ENCODE assay signal across 27 cellular contexts in genomic region chr6:23415819-23416427, GRCh38.
"Had no signal": no experiment of that assay in that cellular context is flagged by ENCODE, and none has a peak within 500 bp of the region (broad histone marks: within the 10 kb centered on the region; RNA-seq: fewer than 3 reads in every experiment).

No MANE protein-coding gene starts in this region.

- ATAC-seq: left lung; natural killer cell treated with Interleukin-12 subunit alpha and Interleukin-12 subunit beta and Interleukin-15 and Interleukin-18, amount 100 ng/mL, for 72 hours; sciatic nerve; stimulated activated effector memory CD8-positive, alpha-beta T cell treated with anti-CD3 and anti-CD28 coated beads, Interleukin-12 subunit alpha, Interleukin-12 subunit beta, amount 100 ng/mL, for 72 hours; WTC11 had no signal

- H3K4me1 ChIP-seq: left lung had no signal

- H3K4me3 ChIP-seq: left lung, lung, ovary, skin epidermis, upper lobe of left lung had no signal

- H3K27ac ChIP-seq: epithelial cell of prostate, left lung, neutrophil, ovary, skin epidermis, upper lobe of left lung had no signal

- H3K27me3 ChIP-seq: left lung, neutrophil, ovary, upper lobe of left lung had no signal

- H3K36me3 ChIP-seq: left lung, neutrophil, ovary, upper lobe of left lung had no signal

- FAIRE-seq: bronchial epithelial cell, colon, endometrium, frontal cortex, islet of Langerhans had no signal

- DNase-seq: activated CD4-positive, alpha-beta memory T cell treated with anti-CD3 and anti-CD28 coated beads, Interleukin-2, amount 10 ng/mL, durations not matched to agents 7 days and 5 days; activated CD4-positive, alpha-beta T cell treated with anti-CD3 and anti-CD28 coated beads for 1 hour; activated CD4-positive, alpha-beta T cell treated with anti-CD3 and anti-CD28 coated beads, Interleukin-2, amount 10 ng/mL, durations not matched to agents 7 days and 5 days; activated naive CD4-positive, alpha-beta T cell; activated T-cell treated with anti-CD3 and anti-CD28 coated beads, Interleukin-2, amount 50 U/mL, for 48 hours; anterior cingulate cortex; dermis blood vessel endothelial cell; effector CD4-positive, alpha-beta T cell; left lung; mesendoderm; ovary; stimulated activated CD4-positive, alpha-beta T cell treated with anti-CD3 and anti-CD28 coated beads, Interleukin-4, amount 100 ng/mL, for 24 hours; T-helper 2 cell; upper lobe of left lung had no signal

- H3K9me3 ChIP-seq: left lung, neutrophil, ovary, upper lobe of left lung had no signal
